1 cellular context compared by ENCODE assay signal in genomic region chr10:7559447-7559846, GRCh38.
TF ChIP-seq lines count a peak whose summit lies in the region.

No MANE protein-coding gene starts in this region.

TF ChIP-seq in K562, 482 proteins besides CTCF, POLR2A, EP300 and RAD21 (continued from another document):
- TF ChIP-seq HMGXB4 (CRISPR knock-in tag; IDR thresholded peaks at IDR 0.05): no peak
- TF ChIP-seq NCOR1 (IDR thresholded peaks at IDR 0.05): no peak
